In genomic region chr17:74345433-74346241, GRCh38 we compare ENCODE assay signal across 1 cellular context.
A peak's percentile ranks its signal among the peaks of the same experiment; 100 is the strongest.
TF ChIP-seq lines count a peak whose summit lies in the region.

No MANE protein-coding gene starts in this region.

TF ChIP-seq in K562, 482 proteins besides CTCF, POLR2A, EP300 and RAD21:
- TF ChIP-seq, protein P1, sequence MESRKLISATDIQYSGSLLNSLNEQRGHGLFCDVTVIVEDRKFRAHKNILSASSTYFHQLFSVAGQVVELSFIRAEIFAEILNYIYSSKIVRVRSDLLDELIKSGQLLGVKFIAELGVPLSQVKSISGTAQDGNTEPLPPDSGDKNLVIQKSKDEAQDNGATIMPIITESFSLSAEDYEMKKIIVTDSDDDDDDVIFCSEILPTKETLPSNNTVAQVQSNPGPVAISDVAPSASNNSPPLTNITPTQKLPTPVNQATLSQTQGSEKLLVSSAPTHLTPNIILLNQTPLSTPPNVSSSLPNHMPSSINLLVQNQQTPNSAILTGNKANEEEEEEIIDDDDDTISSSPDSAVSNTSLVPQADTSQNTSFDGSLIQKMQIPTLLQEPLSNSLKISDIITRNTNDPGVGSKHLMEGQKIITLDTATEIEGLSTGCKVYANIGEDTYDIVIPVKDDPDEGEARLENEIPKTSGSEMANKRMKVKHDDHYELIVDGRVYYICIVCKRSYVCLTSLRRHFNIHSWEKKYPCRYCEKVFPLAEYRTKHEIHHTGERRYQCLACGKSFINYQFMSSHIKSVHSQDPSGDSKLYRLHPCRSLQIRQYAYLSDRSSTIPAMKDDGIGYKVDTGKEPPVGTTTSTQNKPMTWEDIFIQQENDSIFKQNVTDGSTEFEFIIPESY (CRISPR knock-in tag; IDR thresholded peaks at IDR 0.05) = no peak
- TF ChIP-seq NR1H2 (CRISPR knock-in tag; IDR thresholded peaks at IDR 0.05) (no peak), ZNF263 (CRISPR knock-in tag; IDR thresholded peaks at IDR 0.05; ENCODE audit: borderline replicate concordance) (peak; percentile 87)
